In the genomic region with DNA sequence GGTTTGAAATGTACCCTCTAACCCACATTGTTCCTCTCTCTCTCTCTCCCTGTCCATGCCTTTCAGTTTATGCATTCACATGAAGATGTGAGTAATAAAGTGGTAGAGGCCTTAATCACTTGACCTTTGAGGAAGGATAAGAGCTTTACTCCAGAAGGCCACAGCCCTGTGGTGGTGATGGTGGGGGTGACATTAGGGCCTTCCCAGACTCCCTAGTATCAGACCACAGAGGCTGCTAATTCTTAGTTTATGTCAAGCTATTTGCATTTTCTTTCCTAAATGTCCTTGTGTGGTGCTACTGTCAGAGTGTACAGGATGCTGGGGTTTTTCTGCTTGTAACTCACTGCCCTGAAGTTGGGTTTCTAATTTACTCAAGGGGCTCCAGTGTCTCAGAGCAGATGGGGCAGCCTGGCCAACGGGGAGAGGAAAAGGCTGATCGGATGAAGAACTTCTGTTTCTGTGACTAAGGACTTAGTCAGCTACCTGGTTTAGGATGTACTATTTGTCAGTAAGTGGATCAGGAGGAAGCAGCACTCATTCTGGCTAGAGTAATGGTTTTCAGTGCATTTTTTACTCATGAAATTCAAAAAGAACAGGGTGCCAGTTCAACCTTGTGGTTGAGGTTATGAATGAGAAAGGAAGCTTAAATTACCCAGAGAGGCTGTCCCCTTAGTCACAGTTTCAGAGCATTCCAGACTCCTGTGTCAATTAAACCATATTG, we compare ENCODE assay signal across 8 cellular contexts.
DNase-seq lines count a peak whose midpoint lies in the region; ATAC-seq and TF ChIP-seq lines count a peak whose summit lies in the region.

No MANE protein-coding gene starts in this region.

- H3K27me3 Mint-ChIP-seq in activated CD8-positive, alpha-beta T cell treated with anti-CD3 and anti-CD28 coated beads, Interleukin-2, amount 10 ng/mL, durations not matched to agents 7 days and 5 days (ENCODE audit: low read depth), result no peaks in the 10 kb centered on the region
- H3K27me3 Mint-ChIP-seq in memory B cell, result no peaks in the 10 kb centered on the region

- no peaks in the 10 kb centered on the region for H3K9me3 ChIP-seq in BE2C
- H3K9me3 ChIP-seq in colonic mucosa, result no peaks in the 10 kb centered on the region

- H3K4me1 ChIP-seq in BE2C, result no peaks in the 10 kb centered on the region
- H3K4me1 ChIP-seq in colonic mucosa, result no peaks in the 10 kb centered on the region

- H3K9me3 Mint-ChIP-seq in activated CD8-positive, alpha-beta T cell treated with anti-CD3 and anti-CD28 coated beads, Interleukin-2, amount 10 ng/mL, durations not matched to agents 7 days and 5 days (ENCODE audit: insufficient read depth), result no peaks in the 10 kb centered on the region
- H3K9me3 Mint-ChIP-seq in memory B cell, result peaks cover 2% of the 10 kb centered on the region

- H3K36me3 Mint-ChIP-seq in activated CD8-positive, alpha-beta T cell treated with anti-CD3 and anti-CD28 coated beads, Interleukin-2, amount 10 ng/mL, durations not matched to agents 7 days and 5 days (ENCODE audit: low read depth), result no peaks in the 10 kb centered on the region
- no peaks in the 10 kb centered on the region for H3K36me3 Mint-ChIP-seq in memory B cell

- H3K4me1 Mint-ChIP-seq in activated CD8-positive, alpha-beta T cell treated with anti-CD3 and anti-CD28 coated beads, Interleukin-2, amount 10 ng/mL, durations not matched to agents 7 days and 5 days (ENCODE audit: low read depth), result peaks cover 37% of the 10 kb centered on the region
- H3K4me1 Mint-ChIP-seq in memory B cell, result peaks cover 20% of the 10 kb centered on the region

- CTCF ChIA-PET in activated CD8-positive, alpha-beta T cell treated with anti-CD3 and anti-CD28 coated beads, Interleukin-2, amount 10 ng/mL, durations not matched to agents 7 days and 5 days (lab: Charles Lee), result interaction anchor here (0.9 to 1.7 kb wide), 5 partner anchors 11 to 57 kb away, joined by 3 to 7 read pairs (median 3); no protein-coding TSS in a partner anchor

- no peak overlapping the region for H3K27ac ChIP-seq in colonic mucosa

- H3K27me3 ChIP-seq in BE2C, result no peaks in the 10 kb centered on the region
- H3K27me3 ChIP-seq in colonic mucosa, result no peaks in the 10 kb centered on the region

- H3K36me3 ChIP-seq in BE2C, result no peaks in the 10 kb centered on the region
- no peaks in the 10 kb centered on the region for H3K36me3 ChIP-seq in colonic mucosa

- POLR2A ChIA-PET in activated CD8-positive, alpha-beta T cell treated with anti-CD3 and anti-CD28 coated beads, Interleukin-2, amount 10 ng/mL, durations not matched to agents 7 days and 5 days (lab: Charles Lee), result no interaction called here

- peak; percentile 65 for DNase-seq in activated naive CD4-positive, alpha-beta T cell treated with Interleukin-2 at 50 U/mL for 16 hours
- DNase-seq in activated naive CD4-positive, alpha-beta T cell (lab: John Stamatoyannopoulos, UW), result no peak
- DNase-seq in activated CD8-positive, alpha-beta T cell treated with anti-CD3 and anti-CD28 coated beads, Interleukin-2, amount 10 ng/mL, durations not matched to agents 7 days and 5 days, result peak; percentile 29
- DNase-seq in memory B cell (ENCODE audit: low spot score in 2 of 2), result no peak
- DNase-seq in NCI-H1436 (lab: John Stamatoyannopoulos, UW), result no peak
- no peak for DNase-seq in BE2C
- DNase-seq in colonic mucosa, result no peak

- H3K4me3 ChIP-seq in BE2C (ENCODE audit: low read depth, low read length) (no peak overlapping the region), colonic mucosa (no peak overlapping the region)

- no peak overlapping the region for H3K9ac ChIP-seq in colonic mucosa (ENCODE audit: low read depth in 2 of 2, low read length in 2 of 2)

- no peak overlapping the region for H3K4me3 Mint-ChIP-seq in activated CD8-positive, alpha-beta T cell treated with anti-CD3 and anti-CD28 coated beads, Interleukin-2, amount 10 ng/mL, durations not matched to agents 7 days and 5 days
- no peak overlapping the region for H3K4me3 Mint-ChIP-seq in memory B cell

- peak; percentile 78 for ATAC-seq in HG03139 (IDR thresholded peaks at IDR 0.05; ENCODE audit: unreplicated experiment)
- peak; percentile 80 for ATAC-seq in activated CD8-positive, alpha-beta T cell treated with anti-CD3 and anti-CD28 coated beads, Interleukin-2, amount 10 ng/mL, durations not matched to agents 7 days and 5 days
- peak; percentile 26 for ATAC-seq in memory B cell (ENCODE audit: low read depth)

- H3K27ac Mint-ChIP-seq in activated CD8-positive, alpha-beta T cell treated with anti-CD3 and anti-CD28 coated beads, Interleukin-2, amount 10 ng/mL, durations not matched to agents 7 days and 5 days, result peak overlapping the region; percentile 81
- peak overlapping the region; percentile 78 for H3K27ac Mint-ChIP-seq in memory B cell

- TF ChIP-seq CTCF in BE2C (IDR thresholded peaks at IDR 0.05; ENCODE audit: low read depth, low read length) (no peak), colonic mucosa (IDR thresholded peaks at IDR 0.05) (no peak)

- intact Hi-C loops in colonic mucosa (cut with DNase I), result no loop called here

Comparison
In these comparisons a context has a peak if more than half of its experiments do, and no peak if none do; other contexts are left out.
1. DNase-seq: peak in activated naive CD4-positive, alpha-beta T cell treated with Interleukin-2 at 50 U/mL for 16 hours (single experiment) and activated CD8-positive, alpha-beta T cell treated with anti-CD3 and anti-CD28 coated beads, Interleukin-2, amount 10 ng/mL, durations not matched to agents 7 days and 5 days (single experiment); none in activated naive CD4-positive, alpha-beta T cell (0 of 4), memory B cell (0 of 2), NCI-H1436 (single experiment), BE2C (single experiment) and colonic mucosa (single experiment).
2. ATAC-seq: peak in every context shown above with its lines; median percentile 80 in activated CD8-positive, alpha-beta T cell treated with anti-CD3 and anti-CD28 coated beads, Interleukin-2, amount 10 ng/mL, durations not matched to agents 7 days and 5 days; 78 in HG03139; 26 in memory B cell.